In genomic region chr1:117826119-117826518, GRCh38 we compare ENCODE assay signal across 15 cellular contexts.
DNase-seq lines count a peak whose midpoint lies in the region; ATAC-seq and TF ChIP-seq lines count a peak whose summit lies in the region.
"Had no signal": no experiment of that assay in that cellular context is flagged by ENCODE, and none has a peak within 500 bp of the region (broad histone marks: within the 10 kb centered on the region; RNA-seq: fewer than 3 reads in every experiment).

No MANE protein-coding gene starts in this region.

- H3K36me3 ChIP-seq in SJCRH30: no peaks in the 10 kb centered on the region
- H3K36me3 ChIP-seq in esophagus squamous epithelium: no peaks in the 10 kb centered on the region
- no peaks in the 10 kb centered on the region for H3K36me3 ChIP-seq in vagina
- H3K36me3 ChIP-seq: BE2C had no signal

- no peak overlapping the region for H3K4me3 ChIP-seq in SJCRH30
- no peak overlapping the region for H3K4me3 ChIP-seq in esophagus squamous epithelium
- no peak overlapping the region for H3K4me3 ChIP-seq in vagina
- H3K4me3 ChIP-seq: mucosa of descending colon, SK-N-MC had no signal

- H3K27me3 ChIP-seq in SJCRH30: no peaks in the 10 kb centered on the region
- no peaks in the 10 kb centered on the region for H3K27me3 ChIP-seq in esophagus squamous epithelium
- no peaks in the 10 kb centered on the region for H3K27me3 ChIP-seq in vagina
- H3K27me3 ChIP-seq: BE2C had no signal

- H3K4me3 Mint-ChIP-seq in osteocyte (ENCODE audit: unreplicated experiment): no peak overlapping the region
- H3K4me3 Mint-ChIP-seq: activated CD8-positive, alpha-beta memory T cell treated with anti-CD3 and anti-CD28 coated beads, Interleukin-2, amount 10 ng/mL, durations not matched to agents 7 days and 5 days had no signal

- ATAC-seq in HG03521 (IDR thresholded peaks at IDR 0.05; ENCODE audit: unreplicated experiment) (no peak), GM19324 (IDR thresholded peaks at IDR 0.05; ENCODE audit: low FRiP score, unreplicated experiment) (no peak)
- ATAC-seq: activated CD8-positive, alpha-beta memory T cell treated with anti-CD3 and anti-CD28 coated beads, Interleukin-2, amount 10 ng/mL, durations not matched to agents 7 days and 5 days; stimulated activated naive CD8-positive, alpha-beta T cell treated with anti-CD3 and anti-CD28 coated beads, Interleukin-15, Interleukin-2, amounts not matched to agents 100 U/mL and 50 U/mL, for 24 hours had no signal

- no peak for TF ChIP-seq CTCF in esophagus squamous epithelium (IDR thresholded peaks at IDR 0.05)
- no peak for TF ChIP-seq CTCF in osteocyte (IDR thresholded peaks at IDR 0.05)
- no peak for TF ChIP-seq CTCF in vagina (IDR thresholded peaks at IDR 0.05)

- H3K9me3 ChIP-seq in SJCRH30 (replicated peaks) (peaks cover 9% of the 10 kb centered on the region), esophagus squamous epithelium (no peaks in the 10 kb centered on the region), vagina (no peaks in the 10 kb centered on the region)
- H3K9me3 ChIP-seq: BE2C had no signal

- H3K27ac ChIP-seq in SJCRH30 (peak overlapping the region; percentile 79), esophagus squamous epithelium (peak overlapping the region in 3 of 4 donors; percentile 38 to 69 (median 50)), vagina (peak overlapping the region; percentile 80), substantia nigra (ENCODE audit: low read depth, low read length, poor library complexity, severe bottlenecking) (no peak overlapping the region)
- H3K27ac ChIP-seq: SK-N-MC had no signal

- H3K4me1 Mint-ChIP-seq in osteocyte (ENCODE audit: unreplicated experiment): peaks cover 64% of the 10 kb centered on the region
- H3K4me1 Mint-ChIP-seq: activated CD8-positive, alpha-beta memory T cell treated with anti-CD3 and anti-CD28 coated beads, Interleukin-2, amount 10 ng/mL, durations not matched to agents 7 days and 5 days had no signal

- H3K36me3 Mint-ChIP-seq in osteocyte (ENCODE audit: unreplicated experiment): no peaks in the 10 kb centered on the region
- H3K36me3 Mint-ChIP-seq: activated CD8-positive, alpha-beta memory T cell treated with anti-CD3 and anti-CD28 coated beads, Interleukin-2, amount 10 ng/mL, durations not matched to agents 7 days and 5 days had no signal

- H3K27ac Mint-ChIP-seq in osteocyte (ENCODE audit: unreplicated experiment): peak overlapping the region; percentile 72
- H3K27ac Mint-ChIP-seq: activated CD8-positive, alpha-beta memory T cell treated with anti-CD3 and anti-CD28 coated beads, Interleukin-2, amount 10 ng/mL, durations not matched to agents 7 days and 5 days; activated T-helper 2 cell treated with anti-CD3 and anti-CD28 coated beads, Interferon-gamma antibody, Interleukin-2, Interleukin-4, amounts not matched to agents 10 μg/mL and 5 μg/mL and 100 μg/mL, durations not matched to agents 14 hours and 24 hours and 36 hours had no signal

- peaks cover 33% of the 10 kb centered on the region for H3K4me1 ChIP-seq in SJCRH30
- peaks cover 7 to 50% (median 43%) of the 10 kb centered on the region in 3 donors for H3K4me1 ChIP-seq in esophagus squamous epithelium
- H3K4me1 ChIP-seq in vagina: peaks cover 53% of the 10 kb centered on the region

- TF ChIP-seq POLR2A in esophagus squamous epithelium (IDR thresholded peaks at IDR 0.05) (no peak), vagina (IDR thresholded peaks at IDR 0.05) (no peak)

- DNase-seq in SJCRH30 (no peak), esophagus squamous epithelium (lab: John Stamatoyannopoulos, UW) (no peak), osteocyte (ENCODE audit: extremely low spot score, unreplicated experiment) (no peak), vagina (ENCODE audit: extremely low spot score in 2 of 2) (no peak), substantia nigra (lab: John Stamatoyannopoulos, UW) (no peak)
- DNase-seq: activated CD8-positive, alpha-beta memory T cell treated with anti-CD3 and anti-CD28 coated beads, Interleukin-2, amount 10 ng/mL, durations not matched to agents 7 days and 5 days; NCI-H1417; NCI-H69; stimulated activated naive CD8-positive, alpha-beta T cell treated with anti-CD3 and anti-CD28 coated beads, Interleukin-15, Interleukin-2, amounts not matched to agents 100 U/mL and 50 U/mL, for 24 hours had no signal

- intact Hi-C loops in esophagus squamous epithelium (cut with DNase I): no loop called here
- intact Hi-C loops in vagina (cut with DNase I): loop anchor here (5.0 kb wide), 1 partner anchor 1121 kb away; no protein-coding TSS in a partner anchor

- no peaks in the 10 kb centered on the region for H3K9me3 Mint-ChIP-seq in osteocyte (ENCODE audit: unreplicated experiment)
- H3K9me3 Mint-ChIP-seq: activated T-helper 2 cell treated with anti-CD3 and anti-CD28 coated beads, Interferon-gamma antibody, Interleukin-2, Interleukin-4, amounts not matched to agents 10 μg/mL and 5 μg/mL and 100 μg/mL, durations not matched to agents 14 hours and 24 hours and 36 hours had no signal

- 15 to 33% methylated on average over 2 of the region's 2 CpGs for WGBS in esophagus squamous epithelium, 2 donors

- H3K27me3 Mint-ChIP-seq in osteocyte (ENCODE audit: unreplicated experiment): no peaks in the 10 kb centered on the region
